Comparison of ENCODE assay signal across 8 cellular contexts in genomic region chr9:134326754-134327526, GRCh38. TPM values are rescaled to one million over a fixed set of nuclear protein-coding genes. Genes with fewer than 3 reads are reported as not detected.
A peak's percentile ranks its signal among the peaks of the same experiment; 100 is the strongest.
DNase-seq lines count a peak whose midpoint lies in the region; ATAC-seq, FAIRE-seq and TF ChIP-seq lines count a peak whose summit lies in the region.

No MANE protein-coding gene starts in this region.

- H3K9ac ChIP-seq in H1 (replicated peaks in 1 of 4; ENCODE audit: extremely low read depth in 1 of 4, low read depth in 3 of 4, low read length in 3 of 4) (peak overlapping the region in 3 of 4 experiments; percentile 34 to 83 (median 49); a peak in 4 of 7 replicates), mucosa of stomach (ENCODE audit: low read length) (peak overlapping the region; percentile 82)

- peak overlapping the region; percentile 86 for H3K4me2 ChIP-seq in H1 (ENCODE audit: insufficient read depth in 1 of 2, low read depth in 2 of 2, low read length in 2 of 2)

- H2BK20ac ChIP-seq in H1 (ENCODE audit: low read length), result no peak overlapping the region

- peaks cover 10% of the 10 kb centered on the region; the same call in 1 of the 2 replicates for H3K23me2 ChIP-seq in H1 (ENCODE audit: low read depth, low read length)

- FAIRE-seq in H1 (lab: Jason Lieb, UNC), result no peak

- H3K18ac ChIP-seq in H1 (ENCODE audit: extremely low read depth, low read length), result no peak overlapping the region; the same call in 1 of the 2 replicates

- H2AK5ac ChIP-seq in H1 (ENCODE audit: low read depth, low read length), result no peak overlapping the region

- H3K4me3 ChIP-seq in H1 (ENCODE audit: extremely low read depth in 1 of 4, insufficient read depth in 2 of 4, low read depth in 3 of 4, low read length in 4 of 4), result peak overlapping the region; percentile 63 to 81 (median 70)
- peak overlapping the region; percentile 64 for H3K4me3 ChIP-seq in mucosa of stomach (ENCODE audit: low read length)

- no peak for TF ChIP-seq EP300 in H1 (IDR thresholded peaks at IDR 0.05; ENCODE audit: borderline replicate concordance in 1 of 2, low read depth in 2 of 2, low read length in 2 of 2)

- TF ChIP-seq POLR2A in H1 (IDR thresholded peaks at IDR 0.05; ENCODE audit: control extremely low read depth in 1 of 2, low read depth in 2 of 2, low read length in 2 of 2), result no peak

- H2BK15ac ChIP-seq in H1 (ENCODE audit: low read length), result no peak overlapping the region

- H3K79me2 ChIP-seq in H1 (ENCODE audit: control insufficient read depth in 1 of 2, insufficient read depth in 2 of 2, low read length in 2 of 2), result peaks cover 8 to 45% of the 10 kb centered on the region in 2 experiments; a peak in 3 of 4 replicates

- H3K9me3 ChIP-seq in H1 (ENCODE audit: insufficient read depth in 2 of 2, low read depth in 1 of 2, low read length in 1 of 2), result no peaks in the 10 kb centered on the region
- H3K9me3 ChIP-seq in mucosa of stomach (ENCODE audit: control insufficient read depth, low read length), result no peaks in the 10 kb centered on the region

- H4K91ac ChIP-seq in H1 (replicated peaks; ENCODE audit: insufficient read length, low read length), result no peak overlapping the region

- POLR2A ChIA-PET in H1 (lab: Charles Lee; ENCODE audit: partially characterized antibody), result interaction anchor here (0.8 to 1.6 kb wide), 4 partner anchors 11 to 191 kb away, joined by 3 to 5 read pairs (median 4); partner anchors contain the start of gene WDR5

- no peak overlapping the region for H2AFZ ChIP-seq in H1 (ENCODE audit: low read length)

- H3K4me1 ChIP-seq in H1 (replicated peaks in 1 of 4; ENCODE audit: control insufficient read depth in 3 of 4, insufficient read depth in 4 of 4, low read length in 3 of 4) (peaks cover 0 to 41% (median 23%) of the 10 kb centered on the region in 4 experiments; a peak in 6 of 7 replicates), mucosa of stomach (ENCODE audit: control insufficient read depth, insufficient read depth, low read length) (peaks cover 72% of the 10 kb centered on the region)

- peak overlapping the region; percentile 57; the same call in 1 of the 2 replicates for H4K8ac ChIP-seq in H1 (ENCODE audit: extremely low read depth, insufficient read depth, low read length)

- no peak overlapping the region for H3K27ac ChIP-seq in H1 (ENCODE audit: low read depth, low read length)

- H3K14ac ChIP-seq in H1 (ENCODE audit: insufficient read length), result no peak overlapping the region

- ATAC-seq in GM21367 (IDR thresholded peaks at IDR 0.05; ENCODE audit: unreplicated experiment) (no peak), HG02981 (IDR thresholded peaks at IDR 0.05; ENCODE audit: unreplicated experiment) (no peak)

- H3K23ac ChIP-seq in H1 (ENCODE audit: insufficient read length), result no peak overlapping the region

- H3K79me1 ChIP-seq in H1 (ENCODE audit: low read depth, low read length), result peaks cover 14% of the 10 kb centered on the region

- CTCF ChIA-PET in H1 (lab: Charles Lee; ENCODE audit: partially characterized antibody), result interaction anchor here (0.9 to 3.2 kb wide), 4 partner anchors 17 to 158 kb away, joined by 3 to 17 read pairs (median 5); no protein-coding TSS in a partner anchor

- H4K20me1 ChIP-seq in H1 (replicated peaks in 1 of 2; ENCODE audit: control insufficient read depth in 1 of 2, insufficient read depth in 2 of 2, low read length in 2 of 2), result peaks cover 9 to 14% of the 10 kb centered on the region in 2 experiments

- no peak overlapping the region for H3K4ac ChIP-seq in H1 (replicated peaks; ENCODE audit: insufficient read length, low read depth, low read length)

- H2BK120ac ChIP-seq in H1 (replicated peaks; ENCODE audit: low read depth, low read length), result no peak overlapping the region

- TF ChIP-seq RAD21 in H1 (IDR thresholded peaks at IDR 0.05 in 1 of 2, conservative IDR thresholded peaks at IDR 0.05 in 1 of 2; ENCODE audit: low read depth in 2 of 2, low read length in 2 of 2), result no peak

- H3K36me3 ChIP-seq in H1 (ENCODE audit: control insufficient read depth in 2 of 4, insufficient read depth in 4 of 4, low read length in 3 of 4), result no peaks in the 10 kb centered on the region
- H3K36me3 ChIP-seq in mucosa of stomach (ENCODE audit: control insufficient read depth, insufficient read depth, low read length), result no peaks in the 10 kb centered on the region

- WGBS in H1 (ENCODE audit: extremely low coverage in 1 of 2, insufficient coverage in 1 of 2, insufficient read length in 1 of 2, insufficient replicate concordance in 2 of 2, low coverage in 1 of 2, low lambda C conversion rate in 2 of 2, missing lambda C conversion rate in 1 of 2), 2 experiments, result 6% methylated on average over 34 of the region's 72 CpGs; no CpG with 5 or more reads in 1 of the 2 experiments

- no peak overlapping the region for H2BK12ac ChIP-seq in H1 (ENCODE audit: low read depth, low read length)

- no peak overlapping the region for H4K5ac ChIP-seq in H1 (ENCODE audit: insufficient read length, low read depth, low read length)

- H2BK5ac ChIP-seq in H1 (ENCODE audit: low read depth, low read length), result no peak overlapping the region

- H3K56ac ChIP-seq in H1 (replicated peaks; ENCODE audit: insufficient read length, low read depth, low read length), result no peak overlapping the region

- TF ChIP-seq CTCF in H1 (IDR thresholded peaks at IDR 0.05; ENCODE audit: control extremely low read depth in 1 of 3, insufficient read depth in 1 of 3, low read depth in 1 of 3, low read length in 3 of 3), result no peak

- DNase-seq in GM03348 (ENCODE audit: low spot score) (peak; percentile 67), NCI-H69 (lab: John Stamatoyannopoulos, UW) (peak; percentile 55), H1 (ENCODE audit: low read depth in 1 of 2, low spot score in 2 of 2) (no peak), NCI-H128 (lab: John Stamatoyannopoulos, UW; ENCODE audit: unreplicated experiment) (no peak), NCI-H226 (no peak)

- H3K27me3 ChIP-seq in H1 (replicated peaks in 1 of 4; ENCODE audit: control insufficient read depth in 3 of 4, extremely low read depth in 1 of 4, insufficient read depth in 3 of 4, low read length in 3 of 4), result peaks cover 0 to 6% (median 2%) of the 10 kb centered on the region in 4 experiments; a peak in 2 of 7 replicates
- no peaks in the 10 kb centered on the region for H3K27me3 ChIP-seq in mucosa of stomach (ENCODE audit: control insufficient read depth, insufficient read depth, low read length)

TF ChIP-seq in H1, 55 proteins besides CTCF, POLR2A, EP300 and RAD21:
- TF ChIP-seq CHD1 (IDR thresholded peaks at IDR 0.05; ENCODE audit: low read depth, low read length), result no peak
- TF ChIP-seq SIN3A (conservative IDR thresholded peaks at IDR 0.05 in 1 of 2, IDR thresholded peaks at IDR 0.05 in 1 of 2; ENCODE audit: low read depth in 1 of 2, low read length in 2 of 2), result 0 out of 4 replicates have a peak, but pooled peaks of 1 of the 2 experiments have one; percentile 22
- TF ChIP-seq KDM4A (IDR thresholded peaks at IDR 0.05; ENCODE audit: low read depth, low read length, severe bottlenecking), result peak; percentile 59
- no peak for TF ChIP-seq ASH2L (IDR thresholded peaks at IDR 0.05; ENCODE audit: low read length)
- TF ChIP-seq BCL11A (IDR thresholded peaks at IDR 0.05; ENCODE audit: low read depth in 2 of 2, low read length in 2 of 2), result no peak
- no peak for TF ChIP-seq E2F6 (IDR thresholded peaks at IDR 0.05)
- no peak for TF ChIP-seq BRCA1 (IDR thresholded peaks at IDR 0.05; ENCODE audit: low read depth, low read length)
- no peak for TF ChIP-seq JUN (IDR thresholded peaks at IDR 0.05; ENCODE audit: low read depth, low read length)
- no peak for TF ChIP-seq EZH2 (IDR thresholded peaks at IDR 0.05; ENCODE audit: low read depth, low read length, severe bottlenecking)
- no peak for TF ChIP-seq RXRA (IDR thresholded peaks at IDR 0.05; ENCODE audit: insufficient read depth, low read depth, low read length)
- no peak for TF ChIP-seq TBP (IDR thresholded peaks at IDR 0.05; ENCODE audit: low read depth, low read length)
- 0 out of 2 replicates have a peak, but pooled peaks have one; percentile 29 for TF ChIP-seq GABPA (IDR thresholded peaks at IDR 0.05; ENCODE audit: borderline replicate concordance, insufficient read depth, low read length)
- TF ChIP-seq, protein P1, sequence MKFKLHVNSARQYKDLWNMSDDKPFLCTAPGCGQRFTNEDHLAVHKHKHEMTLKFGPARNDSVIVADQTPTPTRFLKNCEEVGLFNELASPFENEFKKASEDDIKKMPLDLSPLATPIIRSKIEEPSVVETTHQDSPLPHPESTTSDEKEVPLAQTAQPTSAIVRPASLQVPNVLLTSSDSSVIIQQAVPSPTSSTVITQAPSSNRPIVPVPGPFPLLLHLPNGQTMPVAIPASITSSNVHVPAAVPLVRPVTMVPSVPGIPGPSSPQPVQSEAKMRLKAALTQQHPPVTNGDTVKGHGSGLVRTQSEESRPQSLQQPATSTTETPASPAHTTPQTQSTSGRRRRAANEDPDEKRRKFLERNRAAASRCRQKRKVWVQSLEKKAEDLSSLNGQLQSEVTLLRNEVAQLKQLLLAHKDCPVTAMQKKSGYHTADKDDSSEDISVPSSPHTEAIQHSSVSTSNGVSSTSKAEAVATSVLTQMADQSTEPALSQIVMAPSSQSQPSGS (IDR thresholded peaks at IDR 0.05; ENCODE audit: low read length), result no peak
TF ChIP-seq in H1: peak in this region for 3.

RNA-seq across cellular contexts. Expression of gene RXRA, which starts 0.7 kb away (rescaled TPM):
- total RNA-seq in H1 (2021; fragmentation: NEBNext Ultra II Directional; extraction: Animal tissue kit (Norgen Biotek cat#: 25700)), result 28.1 and 29.4 TPM in 2 replicates
- 9.8 and 21.0 TPM in 2 replicates for polyA plus RNA-seq in H1 (2011; rRNA removed)
- polyA plus RNA-seq in H1 (2011; cell fraction: cytosol; rRNA removed), result 14.3 TPM
- polyA plus RNA-seq in H1 (2011; cell fraction: nucleus; rRNA removed), result 27.1 TPM
- polyA plus RNA-seq in H1 (2012, experiment 1 of 2), result 14.2 to 23.4 TPM (median 21.5 TPM) in 4 replicates
- polyA plus RNA-seq in H1 (2012, experiment 2 of 2), result 17.1 TPM
- 14.4 TPM for polyA plus RNA-seq in H1 (2013, experiment 1 of 2)
- 14.7 TPM for polyA plus RNA-seq in H1 (2013, experiment 2 of 2)
- 9.7 and 12.2 TPM in 2 replicates for polyA minus RNA-seq in H1 (2011; rRNA and poly(A)+ RNA removed)
- polyA minus RNA-seq in H1 (2011; cell fraction: cytosol; rRNA and poly(A)+ RNA removed), result 14.5 TPM
- polyA minus RNA-seq in H1 (2011; cell fraction: nucleus; rRNA and poly(A)+ RNA removed), result 13.4 TPM

Comparison
In these comparisons a context has a peak if more than half of its experiments do, and no peak if none do; other contexts are left out.
1. DNase-seq: peak in GM03348 (single experiment) and NCI-H69 (single experiment); none in H1 (0 of 2), NCI-H128 (single experiment) and NCI-H226 (single experiment).